ENCODE assay signal across 20 cellular contexts in genomic region chr17:4324463-4324862, GRCh38. TPM values are rescaled to one million over a fixed set of nuclear protein-coding genes. Genes with fewer than 3 reads are reported as not detected.
DNase-seq lines count a peak whose midpoint lies in the region; ATAC-seq, FAIRE-seq and TF ChIP-seq lines count a peak whose summit lies in the region.
"Had no signal": no experiment of that assay in that cellular context is flagged by ENCODE, and none has a peak within 500 bp of the region (broad histone marks: within the 10 kb centered on the region; RNA-seq: fewer than 3 reads in every experiment).

No MANE protein-coding gene starts in this region.

- no peak for FAIRE-seq in HepG2 (lab: Jason Lieb, UNC)
- FAIRE-seq: D721Med, GM12891 had no signal

- H3K4ac ChIP-seq in trophoblast cell (ENCODE audit: low read depth, low read length) = peak overlapping the region; percentile 83

- H3K4me2 ChIP-seq in HepG2 (ENCODE audit: low read depth, low read length) (no peak overlapping the region), trophoblast cell (ENCODE audit: low read length) (no peak overlapping the region)
- H3K4me2 ChIP-seq: A549; BLaER1 treated with 17β-estradiol and CSF1 and Interleukin-3, amounts not matched to agents 10 nM and 100 nM had no signal

- H3K36me3 Mint-ChIP-seq in activated CD4-positive, alpha-beta T cell treated with anti-CD3 and anti-CD28 coated beads, Interleukin-2, amount 10 ng/mL, durations not matched to agents 24 days and 14 days (ENCODE audit: low read depth) = peaks cover 28% of the 10 kb centered on the region

- H3K4me3 ChIP-seq in HepG2 (replicated peaks in 1 of 3; ENCODE audit: insufficient read depth in 1 of 3, low read depth in 2 of 3, low read length in 3 of 3) (no peak overlapping the region), right lobe of liver (no peak overlapping the region), trophoblast cell (ENCODE audit: low read depth, low read length) (no peak overlapping the region), gastrocnemius medialis (no peak overlapping the region)
- H3K4me3 ChIP-seq: A549; BLaER1 treated with 17β-estradiol and CSF1 and Interleukin-3, amounts not matched to agents 10 nM and 100 nM had no signal

- H3K79me2 ChIP-seq in HepG2 (ENCODE audit: insufficient read depth, low read length) (peaks cover 82% of the 10 kb centered on the region), trophoblast cell (ENCODE audit: control insufficient read depth, insufficient read depth, low read length, poor library complexity) (peaks cover 19% of the 10 kb centered on the region)

- POLR2A ChIA-PET in HepG2 (lab: Yijun Ruan, JAX) = no interaction called here

- no peak for TF ChIP-seq RAD21 in HepG2 (CRISPR knock-in tag; IDR thresholded peaks at IDR 0.05)

- H2BK120ac ChIP-seq in trophoblast cell (ENCODE audit: insufficient read depth, low read length, poor library complexity) = no peak overlapping the region

- H3K27ac ChIP-seq in HepG2 (ENCODE audit: extremely low read length, insufficient read depth, low read length) (no peak overlapping the region), right lobe of liver (no peak overlapping the region), trophoblast cell (ENCODE audit: low read depth, low read length) (no peak overlapping the region), gastrocnemius medialis (peak overlapping the region; percentile 29 to 85 (median 79))
- H3K27ac ChIP-seq: 22Rv1; A549; BLaER1 treated with 17β-estradiol and CSF1 and Interleukin-3, amounts not matched to agents 10 nM and 100 nM; C4-2B had no signal

- H2BK12ac ChIP-seq in trophoblast cell (ENCODE audit: low read length) = no peak overlapping the region

- no peak for DNase-seq in HepG2 (ENCODE audit: low spot score)
- no peak for DNase-seq in right lobe of liver
- DNase-seq in trophoblast cell = no peak
- no peak for DNase-seq in gastrocnemius medialis
- no peak for DNase-seq in activated CD4-positive, alpha-beta T cell treated with anti-CD3 and anti-CD28 coated beads, Interleukin-2, amount 10 ng/mL, durations not matched to agents 24 days and 14 days
- no peak for DNase-seq in left ventricle myocardium superior
- DNase-seq: AML-193; Caco-2; Calu3; CD4-positive, alpha-beta T cell; CD8-positive, alpha-beta T cell; DMS79 treated with DMSO at 0.1 percent for 48 hours; GF-D8 had no signal

- CTCF ChIA-PET in HepG2 (lab: Yijun Ruan, JAX; ENCODE audit: low intra/inter-chr PET ratio, low total read pairs) = no interaction called here

- in situ Hi-C loops in HepG2 (cut with HindIII; ENCODE audit: extremely low pct_ligation_motif_present, low pct_unique_long_range_greater_than_20kb) = no loop called here
- in situ Hi-C loops in gastrocnemius medialis (cut with MboI; ENCODE audit: low sequenced_read_pairs in 4 of 4) = no loop called here

- H4K91ac ChIP-seq in trophoblast cell (ENCODE audit: low read depth, low read length) = no peak overlapping the region

- H3K36me3 ChIP-seq in HepG2 (replicated peaks in 1 of 2; ENCODE audit: control insufficient read depth in 1 of 2, insufficient read depth in 2 of 2, low read length in 2 of 2) (no peaks in the 10 kb centered on the region), right lobe of liver (no peaks in the 10 kb centered on the region), trophoblast cell (ENCODE audit: control insufficient read depth in 1 of 2, insufficient read depth in 2 of 2, low read length in 2 of 2) (peaks cover 2 to 3% of the 10 kb centered on the region in 2 experiments), gastrocnemius medialis (peaks cover 0 to under 1% of the 10 kb centered on the region in 2 donors)

- H3K14ac ChIP-seq in trophoblast cell (ENCODE audit: low read length) = no peak overlapping the region

- peaks cover 4% of the 10 kb centered on the region for H3K4me1 Mint-ChIP-seq in activated CD4-positive, alpha-beta T cell treated with anti-CD3 and anti-CD28 coated beads, Interleukin-2, amount 10 ng/mL, durations not matched to agents 24 days and 14 days

- H3K23ac ChIP-seq in trophoblast cell (ENCODE audit: low read length) = no peak overlapping the region

- H4K12ac ChIP-seq in trophoblast cell (ENCODE audit: low read depth, low read length) = no peak overlapping the region

- no peak overlapping the region for H4K8ac ChIP-seq in trophoblast cell (ENCODE audit: low read depth, low read length)

- no TSS peak for BruUV-seq in HepG2 (replicated peaks; lab: Mats Ljungman, UMichigan)

- TF ChIP-seq POLR2A in HepG2 (IDR thresholded peaks at IDR 0.05; ENCODE audit: insufficient read depth in 1 of 2, low read depth in 2 of 2, low read length in 2 of 2) = no peak
- TF ChIP-seq POLR2A in right lobe of liver (IDR thresholded peaks at IDR 0.05) = no peak
- no peak for TF ChIP-seq POLR2A in gastrocnemius medialis (IDR thresholded peaks at IDR 0.05)

- no peak for ATAC-seq in HepG2
- no peak for ATAC-seq in right lobe of liver
- ATAC-seq in gastrocnemius medialis = no peak
- no peak for ATAC-seq in left ventricle myocardium superior
- ATAC-seq: A549; CD8-positive, alpha-beta T cell had no signal

- H3K27me3 ChIP-seq in HepG2 (ENCODE audit: control insufficient read depth in 1 of 2, insufficient read depth in 2 of 2, low read length in 2 of 2) (no peaks in the 10 kb centered on the region), right lobe of liver (no peaks in the 10 kb centered on the region), trophoblast cell (ENCODE audit: insufficient read depth, low read length) (no peaks in the 10 kb centered on the region), gastrocnemius medialis (no peaks in the 10 kb centered on the region)
- H3K27me3 ChIP-seq: BLaER1 treated with 17β-estradiol and CSF1 and Interleukin-3, amounts not matched to agents 10 nM and 100 nM had no signal

- H3K79me1 ChIP-seq in trophoblast cell (ENCODE audit: low read length) = no peaks in the 10 kb centered on the region

- no peak overlapping the region for H3K18ac ChIP-seq in trophoblast cell (ENCODE audit: low read length)

- H4K20me1 ChIP-seq in HepG2 (ENCODE audit: insufficient read depth, low read length) = peaks cover 34% of the 10 kb centered on the region

- WGBS in HepG2 (ENCODE audit: low lambda C conversion rate) = 93% methylated on average over 7 of the region's 7 CpGs
- 89% methylated on average over 7 of the region's 7 CpGs for WGBS in right lobe of liver (ENCODE audit: insufficient coverage, low coverage, low lambda C conversion rate, missing lambda C conversion rate)
- WGBS in trophoblast cell (ENCODE audit: extremely low coverage, insufficient coverage, insufficient read length) = no CpG with 5 or more reads among the region's 7 CpGs

- no peaks in the 10 kb centered on the region for H3K27me3 Mint-ChIP-seq in activated CD4-positive, alpha-beta T cell treated with anti-CD3 and anti-CD28 coated beads, Interleukin-2, amount 10 ng/mL, durations not matched to agents 24 days and 14 days
- H3K27me3 Mint-ChIP-seq: B cell; CD4-positive, alpha-beta T cell had no signal

- H3K9ac ChIP-seq in HepG2 (ENCODE audit: insufficient read depth, low read depth, low read length) = no peak overlapping the region
- H3K9ac ChIP-seq in trophoblast cell (ENCODE audit: low read length) = no peak overlapping the region
- H3K9ac ChIP-seq: BLaER1 treated with 17β-estradiol and CSF1 and Interleukin-3, amounts not matched to agents 10 nM and 100 nM had no signal

- peaks cover 15% of the 10 kb centered on the region for H3K4me1 ChIP-seq in HepG2 (ENCODE audit: insufficient read depth, low read length)
- peaks cover 0 to 8% (median 3%) of the 10 kb centered on the region in 4 donors for H3K4me1 ChIP-seq in right lobe of liver
- peaks cover under 1% of the 10 kb centered on the region in 2 experiments for H3K4me1 ChIP-seq in trophoblast cell (ENCODE audit: control insufficient read depth in 1 of 2, insufficient read depth in 2 of 2, low read length in 2 of 2)
- H3K4me1 ChIP-seq in gastrocnemius medialis = peaks cover 65 to 89% of the 10 kb centered on the region in 2 donors
- H3K4me1 ChIP-seq: Caco-2 had no signal

- no peaks in the 10 kb centered on the region for H3K9me3 Mint-ChIP-seq in activated CD4-positive, alpha-beta T cell treated with anti-CD3 and anti-CD28 coated beads, Interleukin-2, amount 10 ng/mL, durations not matched to agents 24 days and 14 days

- H2AFZ ChIP-seq in HepG2 (ENCODE audit: low read length) = no peak overlapping the region
- no peak overlapping the region for H2AFZ ChIP-seq in trophoblast cell (ENCODE audit: insufficient read depth, low read length, poor library complexity)

- no peak overlapping the region for H3K4me3 Mint-ChIP-seq in activated CD4-positive, alpha-beta T cell treated with anti-CD3 and anti-CD28 coated beads, Interleukin-2, amount 10 ng/mL, durations not matched to agents 24 days and 14 days
- H3K4me3 Mint-ChIP-seq: B cell; CD4-positive, alpha-beta T cell; CD8-positive, alpha-beta T cell had no signal

- no peak for TF ChIP-seq CTCF in HepG2 (CRISPR knock-in tag; IDR thresholded peaks at IDR 0.05)
- TF ChIP-seq CTCF in right lobe of liver (IDR thresholded peaks at IDR 0.05) = no peak
- no peak for TF ChIP-seq CTCF in gastrocnemius medialis (IDR thresholded peaks at IDR 0.05 in 4 of 5, conservative IDR thresholded peaks at IDR 0.05 in 1 of 5)

- no peak for TF ChIP-seq EP300 in HepG2 (IDR thresholded peaks at IDR 0.05; ENCODE audit: low read depth in 2 of 2, low read length in 2 of 2)
- TF ChIP-seq EP300 in HepG2 (CRISPR knock-in tag; IDR thresholded peaks at IDR 0.05; ENCODE audit: borderline replicate concordance) = no peak

- no peak overlapping the region for H2AK5ac ChIP-seq in trophoblast cell (ENCODE audit: low read length)

- H3K9me3 ChIP-seq in HepG2 (ENCODE audit: low read length) = no peaks in the 10 kb centered on the region
- no peaks in the 10 kb centered on the region for H3K9me3 ChIP-seq in right lobe of liver
- H3K9me3 ChIP-seq in trophoblast cell (ENCODE audit: insufficient read depth, low read depth, low read length) = no peaks in the 10 kb centered on the region
- no peaks in the 10 kb centered on the region for H3K9me3 ChIP-seq in gastrocnemius medialis
- H3K9me3 ChIP-seq: Caco-2 had no signal

- H2BK5ac ChIP-seq in trophoblast cell (ENCODE audit: low read depth, low read length, poor library complexity) = no peak overlapping the region

- intact Hi-C loops in HepG2 (cut with micrococcal nuclease; ENCODE audit: unreplicated experiment) = no loop called here
- intact Hi-C loops in right lobe of liver (cut with DNase I) = no loop called here
- intact Hi-C loops in gastrocnemius medialis (cut with DNase I; ENCODE audit: low total_unique reads) = no loop called here
- intact Hi-C loops in activated CD4-positive, alpha-beta T cell treated with anti-CD3 and anti-CD28 coated beads, Interleukin-2, amount 10 ng/mL, durations not matched to agents 24 days and 14 days (cut with micrococcal nuclease) = no loop called here
- intact Hi-C loops in left ventricle myocardium superior (cut with micrococcal nuclease) = no loop called here

- no peak overlapping the region for H3K27ac Mint-ChIP-seq in activated CD4-positive, alpha-beta T cell treated with anti-CD3 and anti-CD28 coated beads, Interleukin-2, amount 10 ng/mL, durations not matched to agents 24 days and 14 days
- H3K27ac Mint-ChIP-seq: B cell; CD4-positive, alpha-beta T cell; CD8-positive, alpha-beta T cell had no signal

RNA-seq across cellular contexts. Expression of gene UBE2G1, which starts 42.0 kb away (rescaled TPM):
- total RNA-seq in HepG2 (2016; rRNA removed; fragmentation: Illumina TruSeq; extraction: Trizol) (42.6 and 49.8 TPM in 2 replicates), right lobe of liver (10 to 100 TPM; 30.3 to 45.5 (median 38.8) TPM), gastrocnemius medialis (100 to 1,000 TPM; 152 to 217 (median 180) TPM), left ventricle myocardium superior (105 TPM)
- 25.2 and 26.2 TPM in 2 replicates for total RNA-seq in HepG2 (2016; cell fraction: cytosol; rRNA removed; fragmentation: Illumina TruSeq; extraction: Trizol; ENCODE audit: low read depth)
- 40.8 and 52.8 TPM in 2 replicates for total RNA-seq in HepG2 (2016; cell fraction: insoluble cytoplasmic fraction; rRNA removed; fragmentation: Illumina TruSeq; extraction: Trizol)
- total RNA-seq in HepG2 (2016; cell fraction: membrane; rRNA removed; fragmentation: Illumina TruSeq; extraction: Trizol) = 31.5 and 33.2 TPM in 2 replicates
- 21.4 and 24.8 TPM in 2 replicates for total RNA-seq in HepG2 (2016; cell fraction: nucleus; rRNA removed; fragmentation: Illumina TruSeq; extraction: Trizol)
- 23.8 and 27.9 TPM in 2 replicates for polyA plus RNA-seq in HepG2 (2011; rRNA removed)
- 13.1 and 17.7 TPM in 2 replicates for polyA plus RNA-seq in HepG2 (2011; cell fraction: cytosol; rRNA removed)
- 8.2 and 9.0 TPM in 2 replicates for polyA plus RNA-seq in HepG2 (2011; cell fraction: nucleus; rRNA removed)
- 25.8 and 29.5 TPM in 2 replicates for polyA plus RNA-seq in HepG2 (2012)
- polyA plus RNA-seq in HepG2 (2016; cell fraction: cytosol; fragmentation: Illumina TruSeq; extraction: Trizol; ENCODE audit: low read depth) = 8.2 and 10.4 TPM in 2 replicates
- polyA plus RNA-seq in HepG2 (2016; cell fraction: insoluble cytoplasmic fraction; fragmentation: Illumina TruSeq; extraction: Trizol; ENCODE audit: low read depth) = 65.7 and 70.2 TPM in 2 replicates
- 21.4 and 22.3 TPM in 2 replicates for polyA plus RNA-seq in HepG2 (2016; cell fraction: membrane; fragmentation: Illumina TruSeq; extraction: Trizol; ENCODE audit: low read depth)
- polyA plus RNA-seq in HepG2 (2016; cell fraction: nucleus; fragmentation: Illumina TruSeq; extraction: Trizol; ENCODE audit: insufficient read depth, low read depth) = 32.4 and 34.7 TPM in 2 replicates
- 18.4 and 18.9 TPM in 2 replicates for polyA minus RNA-seq in HepG2 (2011; rRNA and poly(A)+ RNA removed; ENCODE audit: low replicate concordance)
- polyA minus RNA-seq in HepG2 (2011; cell fraction: cytosol; rRNA and poly(A)+ RNA removed) = 25.8 and 28.5 TPM in 2 replicates
- 19.7 and 20.6 TPM in 2 replicates for polyA minus RNA-seq in HepG2 (2011; cell fraction: nucleus; rRNA and poly(A)+ RNA removed)
- polyA plus RNA-seq in trophoblast cell (2013) = 225 and 236 TPM in 2 replicates
- 74.8 and 77.3 TPM in 2 replicates for total RNA-seq in activated CD4-positive, alpha-beta T cell treated with anti-CD3 and anti-CD28 coated beads, Interleukin-2, amount 10 ng/mL, durations not matched to agents 24 days and 14 days

Comparison
In these comparisons a context has a peak if more than half of its experiments do, and no peak if none do; other contexts are left out.
1. H3K27ac ChIP-seq: peak in gastrocnemius medialis (4 of 4); none in HepG2 (single experiment), right lobe of liver (0 of 3) and trophoblast cell (single experiment).